Comparison of ENCODE assay signal across 18 cellular contexts in the genomic region with DNA sequence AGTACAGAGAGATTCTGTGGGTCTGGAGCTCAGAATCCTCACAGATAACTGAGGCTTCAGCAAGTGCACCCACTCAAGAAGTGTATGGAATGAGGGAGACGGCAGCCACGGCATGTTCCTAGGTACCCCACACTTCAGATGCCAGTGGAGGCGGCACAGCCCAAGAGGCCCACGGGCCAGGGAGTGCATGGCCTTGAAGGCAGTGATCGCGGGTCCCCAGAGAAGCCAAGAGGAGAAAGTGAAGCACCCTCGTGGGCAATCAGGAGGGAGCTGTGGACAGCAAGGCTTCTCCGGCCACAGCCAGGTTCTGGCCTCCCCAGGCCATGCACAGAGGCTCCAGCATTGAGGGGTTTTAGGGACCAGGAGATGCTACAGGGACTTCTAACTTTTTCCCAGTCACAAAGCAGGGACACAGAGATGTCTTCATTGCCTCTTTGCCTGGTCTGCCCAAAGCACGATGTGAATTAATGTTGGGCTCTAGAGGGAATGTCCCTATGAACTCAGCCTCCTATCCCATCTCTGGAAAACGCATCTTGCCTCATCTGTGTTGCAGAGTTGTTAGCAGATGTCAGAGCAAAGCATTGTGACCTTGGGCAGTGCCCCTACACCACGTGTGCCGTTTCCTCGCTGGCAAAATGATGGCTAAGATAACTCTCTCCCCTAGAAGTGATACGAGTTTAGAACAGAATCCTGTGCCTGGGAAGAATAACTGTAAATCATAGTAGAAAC. TPM values are rescaled to one million over a fixed set of nuclear protein-coding genes. Genes with fewer than 3 reads are reported as not detected.
DNase-seq lines count a peak whose midpoint lies in the region; TF ChIP-seq lines count a peak whose summit lies in the region.
"Had no signal": no experiment of that assay in that cellular context is flagged by ENCODE, and none has a peak within 500 bp of the region (broad histone marks: within the 10 kb centered on the region; RNA-seq: fewer than 3 reads in every experiment).

No MANE protein-coding gene starts in this region.

- no TSS peak for BruUV-seq in OCI-LY7 (replicated peaks; lab: Mats Ljungman, UMichigan)

- H3K36me3 Mint-ChIP-seq in neural crest cell (ENCODE audit: low read depth), result peaks cover 3% of the 10 kb centered on the region

- in situ Hi-C loops in GM23248 (cut with MboI), result no loop called here

- TF ChIP-seq CTCF in left ventricle myocardium inferior (IDR thresholded peaks at IDR 0.05; ENCODE audit: borderline replicate concordance) (no peak), neural crest cell (conservative IDR thresholded peaks at IDR 0.05) (no peak), OCI-LY7 (conservative IDR thresholded peaks at IDR 0.05; ENCODE audit: low read length) (no peak)

- H3K9me2 ChIP-seq in OCI-LY7 (ENCODE audit: insufficient read depth, low read length) (no peaks in the 10 kb centered on the region), GM23248 (ENCODE audit: insufficient read depth) (no peaks in the 10 kb centered on the region)

- H3K9me3 ChIP-seq in left ventricle myocardium inferior (replicated peaks), result no peaks in the 10 kb centered on the region
- no peaks in the 10 kb centered on the region for H3K9me3 ChIP-seq in OCI-LY7 (ENCODE audit: low read length)
- no peaks in the 10 kb centered on the region for H3K9me3 ChIP-seq in GM23248 (ENCODE audit: low read depth)
- H3K9me3 ChIP-seq: BE2C had no signal

- no peaks in the 10 kb centered on the region for H4K20me1 ChIP-seq in OCI-LY7 (ENCODE audit: insufficient read depth, low read length)
- H4K20me1 ChIP-seq in GM23248 (ENCODE audit: insufficient read depth), result no peaks in the 10 kb centered on the region

- H3K4me1 ChIP-seq in left ventricle myocardium inferior, result peaks cover 33% of the 10 kb centered on the region
- H3K4me1 ChIP-seq in OCI-LY7 (ENCODE audit: insufficient read depth, low read length, poor library complexity, severe bottlenecking), result peaks cover 14% of the 10 kb centered on the region
- no peaks in the 10 kb centered on the region for H3K4me1 ChIP-seq in GM23248 (ENCODE audit: insufficient read depth)

- H3K27me3 Mint-ChIP-seq in neural crest cell (ENCODE audit: low read depth), result no peaks in the 10 kb centered on the region
- H3K27me3 Mint-ChIP-seq: CD8-positive, alpha-beta memory T cell had no signal

- CTCF ChIA-PET in OCI-LY7 (lab: Charles Lee; ENCODE audit: unreplicated experiment), result no interaction called here

- H3K27me3 ChIP-seq in left ventricle myocardium inferior (ENCODE audit: low read depth) (no peaks in the 10 kb centered on the region), GM23248 (replicated peaks; ENCODE audit: insufficient read depth) (no peaks in the 10 kb centered on the region)
- H3K27me3 ChIP-seq: BE2C had no signal

- POLR2A ChIA-PET in OCI-LY7 (lab: Charles Lee), result no interaction called here

- H3K27ac ChIP-seq in left ventricle myocardium inferior (replicated peaks) (no peak overlapping the region), angular gyrus (ENCODE audit: low read depth, low read length) (peak overlapping the region; percentile 5), OCI-LY7 (ENCODE audit: low read depth, low read length, poor library complexity, severe bottlenecking) (no peak overlapping the region), GM23248 (no peak overlapping the region)

- H3K4me1 Mint-ChIP-seq in neural crest cell, result peaks cover 11% of the 10 kb centered on the region

- H2AFZ ChIP-seq in OCI-LY7 (ENCODE audit: low read length), result no peak overlapping the region
- no peak overlapping the region for H2AFZ ChIP-seq in GM23248
- H2AFZ ChIP-seq: GM23338 had no signal

- DNase-seq in cardiac septum (ENCODE audit: low spot score), result peak; percentile 56
- DNase-seq in left ventricle myocardium inferior, result no peak
- DNase-seq in neural crest cell (ENCODE audit: low read depth, low spot score), result no peak
- no peak for DNase-seq in OCI-LY7 (ENCODE audit: low spot score)
- no peak for DNase-seq in GM23248
- DNase-seq in GM03348 (ENCODE audit: low spot score), result no peak
- DNase-seq: BE2C; CD8-positive, alpha-beta memory T cell; DND-41; GDM1; KBM-7; NCI-H1048; NCI-H2107; NCI-H345; NCI-H69; Right ventricle myocardium superior had no signal

- H3K36me3 ChIP-seq in left ventricle myocardium inferior (peaks cover 40% of the 10 kb centered on the region), OCI-LY7 (ENCODE audit: insufficient read depth, low read length) (peaks cover 19% of the 10 kb centered on the region; the same call in 1 of the 2 replicates), GM23248 (ENCODE audit: low read depth) (peaks cover 17% of the 10 kb centered on the region)

- intact Hi-C loops in cardiac septum (cut with DNase I) (no loop called here), left ventricle myocardium inferior (cut with micrococcal nuclease) (no loop called here), OCI-LY7 (cut with micrococcal nuclease; ENCODE audit: unreplicated experiment) (no loop called here)

- H3F3A ChIP-seq in GM23248 (ENCODE audit: insufficient read depth), result peaks cover 11% of the 10 kb centered on the region

- WGBS in GM23248 (ENCODE audit: low coverage in 1 of 2, low lambda C conversion rate in 2 of 2, missing lambda C conversion rate in 2 of 2), 2 experiments, result 72 to 75% methylated on average over 14 of the region's 14 CpGs

- peak overlapping the region; percentile 27 for H3K27ac Mint-ChIP-seq in neural crest cell (ENCODE audit: unreplicated experiment)
- H3K27ac Mint-ChIP-seq: GM23338 had no signal

- H3K4me3 ChIP-seq in left ventricle myocardium inferior (no peak overlapping the region), OCI-LY7 (ENCODE audit: low read depth, low read length, poor library complexity, severe bottlenecking) (no peak overlapping the region), GM23248 (no peak overlapping the region)
- H3K4me3 ChIP-seq: GM23338 had no signal

- no peaks in the 10 kb centered on the region for H3K9me3 Mint-ChIP-seq in neural crest cell
- H3K9me3 Mint-ChIP-seq: CD8-positive, alpha-beta memory T cell; GM23338 had no signal

- H3K9ac ChIP-seq in GM23248, result no peak overlapping the region

- H3K79me2 ChIP-seq in OCI-LY7 (ENCODE audit: insufficient read depth, low read depth, low read length), result no peaks in the 10 kb centered on the region
- no peaks in the 10 kb centered on the region for H3K79me2 ChIP-seq in GM23248 (ENCODE audit: insufficient read depth)

- H3K4me2 ChIP-seq in OCI-LY7 (ENCODE audit: low read length), result no peak overlapping the region
- no peak overlapping the region for H3K4me2 ChIP-seq in GM23248 (ENCODE audit: unreplicated experiment)
- H3K4me2 ChIP-seq: GM23338 had no signal

- H3K4me3 Mint-ChIP-seq in neural crest cell, result peak overlapping the region; percentile 39
- H3K4me3 Mint-ChIP-seq: GM23338 had no signal

RNA-seq across cellular contexts. Expression of a gene that starts 2.6 kb away (rescaled TPM):
- total RNA-seq in cardiac septum (2.3 TPM), left ventricle myocardium inferior (2.4 TPM), neural crest cell (4.7 and 4.9 TPM in 2 replicates), OCI-LY7 (2022) (1.1 TPM in 2 replicates)
- total RNA-seq in OCI-LY7 (2014; rRNA removed; shearing (Covaris generic)), result 0.88 and 1.5 TPM in 2 replicates
- 2.5 and 5.5 TPM in 2 replicates for total RNA-seq in GM23248 (2014; rRNA removed; shearing (Covaris generic))
- polyA plus RNA-seq in GM23248 (2016; fragmentation: Nextera tagmentation; extraction: Ambion mirVana), result 2.8 and 3.2 TPM in 2 replicates

RNA-seq across cellular contexts. Expression of a gene that starts 56.7 kb away (rescaled TPM):
- total RNA-seq in cardiac septum (57.2 TPM), left ventricle myocardium inferior (52.8 TPM), neural crest cell (69.8 and 70.4 TPM in 2 replicates), OCI-LY7 (2022) (68.2 and 69.3 TPM in 2 replicates)
- total RNA-seq in OCI-LY7 (2014; rRNA removed; shearing (Covaris generic)), result 43.5 and 46.1 TPM in 2 replicates
- 35.9 and 36.9 TPM in 2 replicates for total RNA-seq in GM23248 (2014; rRNA removed; shearing (Covaris generic))
- 61.7 and 65.0 TPM in 2 replicates for polyA plus RNA-seq in GM23248 (2016; fragmentation: Nextera tagmentation; extraction: Ambion mirVana)
